ENCODE assay signal across 1 cellular context in genomic region chr3:88149516-88150362, GRCh38.
TF ChIP-seq lines count a peak whose summit lies in the region.

TSS of gene C3orf38 (plus strand) at chr3:88149959. CDS start at chr3:88150053, 94 bp downstream.

TF ChIP-seq in HepG2, 621 proteins besides CTCF, POLR2A, EP300 and RAD21 (continued from another document and continues in another):
- TF ChIP-seq, protein P1, sequence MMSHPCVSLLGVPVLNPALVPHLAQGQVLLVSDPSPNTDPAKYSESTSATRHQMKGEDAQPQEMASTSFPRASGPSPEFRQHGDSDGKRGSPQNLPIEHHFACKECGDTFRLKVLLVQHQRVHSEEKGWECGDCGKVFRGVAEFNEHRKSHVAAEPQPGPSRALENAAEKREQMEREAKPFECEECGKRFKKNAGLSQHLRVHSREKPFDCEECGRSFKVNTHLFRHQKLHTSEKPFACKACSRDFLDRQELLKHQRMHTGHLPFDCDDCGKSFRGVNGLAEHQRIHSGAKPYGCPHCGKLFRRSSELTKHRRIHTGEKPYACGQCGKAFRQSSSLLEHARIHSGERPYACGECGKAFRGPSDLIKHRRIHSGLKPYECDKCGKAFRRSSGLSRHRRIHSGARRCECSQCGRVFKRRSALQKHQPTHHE (CRISPR knock-in tag; IDR thresholded peaks at IDR 0.05; ENCODE audit: borderline replicate concordance), result peak; percentile 88
- TF ChIP-seq ZNF264 (CRISPR knock-in tag; IDR thresholded peaks at IDR 0.05) (peak; percentile 64; the same call in 1 of the 2 replicates), HIC2 (CRISPR knock-in tag; IDR thresholded peaks at IDR 0.05; ENCODE audit: low read depth) (no peak; the same call in 1 of the 2 replicates), KLF16 (CRISPR knock-in tag; IDR thresholded peaks at IDR 0.05) (peak in 1 of 2 experiments; percentile 74; a peak in 2 of 4 replicates), ZNF326 (CRISPR knock-in tag; IDR thresholded peaks at IDR 0.05; ENCODE audit: borderline replicate concordance) (no peak), ZFAT (CRISPR knock-in tag; conservative IDR thresholded peaks at IDR 0.05) (no peak), ZNF563 (CRISPR knock-in tag; IDR thresholded peaks at IDR 0.05) (peak; percentile 79; the same call in 1 of the 2 replicates), ZNF572 (CRISPR knock-in tag; IDR thresholded peaks at IDR 0.05) (0 out of 2 replicates have a peak, but pooled peaks have one; percentile 53), ATM (IDR thresholded peaks at IDR 0.05; ENCODE audit: borderline replicate concordance) (no peak), KDM4B (CRISPR knock-in tag; IDR thresholded peaks at IDR 0.05) (peak; percentile 47), ZBTB1 (CRISPR knock-in tag; IDR thresholded peaks at IDR 0.05; ENCODE audit: borderline replicate concordance) (no peak), ZNF788 (CRISPR knock-in tag; IDR thresholded peaks at IDR 0.05; ENCODE audit: borderline replicate concordance) (peak; percentile 77; the same call in 1 of the 2 replicates), ZSCAN9 (CRISPR knock-in tag; IDR thresholded peaks at IDR 0.05; ENCODE audit: borderline replicate concordance) (peak; percentile 66; the same call in 1 of the 2 replicates), ZHX2 (IDR thresholded peaks at IDR 0.05; ENCODE audit: low read depth) (peak; percentile 79; the same call in 1 of the 2 replicates), ZHX2 (CRISPR knock-in tag; IDR thresholded peaks at IDR 0.05; ENCODE audit: borderline replicate concordance) (no peak), ELF3 (CRISPR knock-in tag; IDR thresholded peaks at IDR 0.05) (peak; percentile 87), ZNF704 (CRISPR knock-in tag; IDR thresholded peaks at IDR 0.05; ENCODE audit: borderline replicate concordance) (no peak), DMTF1 (CRISPR knock-in tag; IDR thresholded peaks at IDR 0.05) (no peak), IKZF1 (IDR thresholded peaks at IDR 0.05) (no peak)
- TF ChIP-seq, protein P2, sequence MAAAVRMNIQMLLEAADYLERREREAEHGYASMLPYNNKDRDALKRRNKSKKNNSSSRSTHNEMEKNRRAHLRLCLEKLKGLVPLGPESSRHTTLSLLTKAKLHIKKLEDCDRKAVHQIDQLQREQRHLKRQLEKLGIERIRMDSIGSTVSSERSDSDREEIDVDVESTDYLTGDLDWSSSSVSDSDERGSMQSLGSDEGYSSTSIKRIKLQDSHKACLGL (CRISPR knock-in tag; IDR thresholded peaks at IDR 0.05), result peak; percentile 52; the same call in 1 of the 2 replicates
- TF ChIP-seq, protein P3, sequence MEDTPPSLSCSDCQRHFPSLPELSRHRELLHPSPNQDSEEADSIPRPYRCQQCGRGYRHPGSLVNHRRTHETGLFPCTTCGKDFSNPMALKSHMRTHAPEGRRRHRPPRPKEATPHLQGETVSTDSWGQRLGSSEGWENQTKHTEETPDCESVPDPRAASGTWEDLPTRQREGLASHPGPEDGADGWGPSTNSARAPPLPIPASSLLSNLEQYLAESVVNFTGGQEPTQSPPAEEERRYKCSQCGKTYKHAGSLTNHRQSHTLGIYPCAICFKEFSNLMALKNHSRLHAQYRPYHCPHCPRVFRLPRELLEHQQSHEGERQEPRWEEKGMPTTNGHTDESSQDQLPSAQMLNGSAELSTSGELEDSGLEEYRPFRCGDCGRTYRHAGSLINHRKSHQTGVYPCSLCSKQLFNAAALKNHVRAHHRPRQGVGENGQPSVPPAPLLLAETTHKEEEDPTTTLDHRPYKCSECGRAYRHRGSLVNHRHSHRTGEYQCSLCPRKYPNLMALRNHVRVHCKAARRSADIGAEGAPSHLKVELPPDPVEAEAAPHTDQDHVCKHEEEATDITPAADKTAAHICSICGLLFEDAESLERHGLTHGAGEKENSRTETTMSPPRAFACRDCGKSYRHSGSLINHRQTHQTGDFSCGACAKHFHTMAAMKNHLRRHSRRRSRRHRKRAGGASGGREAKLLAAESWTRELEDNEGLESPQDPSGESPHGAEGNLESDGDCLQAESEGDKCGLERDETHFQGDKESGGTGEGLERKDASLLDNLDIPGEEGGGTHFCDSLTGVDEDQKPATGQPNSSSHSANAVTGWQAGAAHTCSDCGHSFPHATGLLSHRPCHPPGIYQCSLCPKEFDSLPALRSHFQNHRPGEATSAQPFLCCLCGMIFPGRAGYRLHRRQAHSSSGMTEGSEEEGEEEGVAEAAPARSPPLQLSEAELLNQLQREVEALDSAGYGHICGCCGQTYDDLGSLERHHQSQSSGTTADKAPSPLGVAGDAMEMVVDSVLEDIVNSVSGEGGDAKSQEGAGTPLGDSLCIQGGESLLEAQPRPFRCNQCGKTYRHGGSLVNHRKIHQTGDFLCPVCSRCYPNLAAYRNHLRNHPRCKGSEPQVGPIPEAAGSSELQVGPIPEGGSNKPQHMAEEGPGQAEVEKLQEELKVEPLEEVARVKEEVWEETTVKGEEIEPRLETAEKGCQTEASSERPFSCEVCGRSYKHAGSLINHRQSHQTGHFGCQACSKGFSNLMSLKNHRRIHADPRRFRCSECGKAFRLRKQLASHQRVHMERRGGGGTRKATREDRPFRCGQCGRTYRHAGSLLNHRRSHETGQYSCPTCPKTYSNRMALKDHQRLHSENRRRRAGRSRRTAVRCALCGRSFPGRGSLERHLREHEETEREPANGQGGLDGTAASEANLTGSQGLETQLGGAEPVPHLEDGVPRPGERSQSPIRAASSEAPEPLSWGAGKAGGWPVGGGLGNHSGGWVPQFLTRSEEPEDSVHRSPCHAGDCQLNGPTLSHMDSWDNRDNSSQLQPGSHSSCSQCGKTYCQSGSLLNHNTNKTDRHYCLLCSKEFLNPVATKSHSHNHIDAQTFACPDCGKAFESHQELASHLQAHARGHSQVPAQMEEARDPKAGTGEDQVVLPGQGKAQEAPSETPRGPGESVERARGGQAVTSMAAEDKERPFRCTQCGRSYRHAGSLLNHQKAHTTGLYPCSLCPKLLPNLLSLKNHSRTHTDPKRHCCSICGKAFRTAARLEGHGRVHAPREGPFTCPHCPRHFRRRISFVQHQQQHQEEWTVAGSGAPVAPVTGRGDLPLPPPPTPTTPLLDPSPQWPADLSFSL (CRISPR knock-in tag; IDR thresholded peaks at IDR 0.05), result no peak
- TF ChIP-seq, protein P4, sequence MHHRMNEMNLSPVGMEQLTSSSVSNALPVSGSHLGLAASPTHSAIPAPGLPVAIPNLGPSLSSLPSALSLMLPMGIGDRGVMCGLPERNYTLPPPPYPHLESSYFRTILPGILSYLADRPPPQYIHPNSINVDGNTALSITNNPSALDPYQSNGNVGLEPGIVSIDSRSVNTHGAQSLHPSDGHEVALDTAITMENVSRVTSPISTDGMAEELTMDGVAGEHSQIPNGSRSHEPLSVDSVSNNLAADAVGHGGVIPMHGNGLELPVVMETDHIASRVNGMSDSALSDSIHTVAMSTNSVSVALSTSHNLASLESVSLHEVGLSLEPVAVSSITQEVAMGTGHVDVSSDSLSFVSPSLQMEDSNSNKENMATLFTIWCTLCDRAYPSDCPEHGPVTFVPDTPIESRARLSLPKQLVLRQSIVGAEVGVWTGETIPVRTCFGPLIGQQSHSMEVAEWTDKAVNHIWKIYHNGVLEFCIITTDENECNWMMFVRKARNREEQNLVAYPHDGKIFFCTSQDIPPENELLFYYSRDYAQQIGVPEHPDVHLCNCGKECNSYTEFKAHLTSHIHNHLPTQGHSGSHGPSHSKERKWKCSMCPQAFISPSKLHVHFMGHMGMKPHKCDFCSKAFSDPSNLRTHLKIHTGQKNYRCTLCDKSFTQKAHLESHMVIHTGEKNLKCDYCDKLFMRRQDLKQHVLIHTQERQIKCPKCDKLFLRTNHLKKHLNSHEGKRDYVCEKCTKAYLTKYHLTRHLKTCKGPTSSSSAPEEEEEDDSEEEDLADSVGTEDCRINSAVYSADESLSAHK (CRISPR knock-in tag; IDR thresholded peaks at IDR 0.05; ENCODE audit: borderline replicate concordance), result no peak
